In the genomic region with DNA sequence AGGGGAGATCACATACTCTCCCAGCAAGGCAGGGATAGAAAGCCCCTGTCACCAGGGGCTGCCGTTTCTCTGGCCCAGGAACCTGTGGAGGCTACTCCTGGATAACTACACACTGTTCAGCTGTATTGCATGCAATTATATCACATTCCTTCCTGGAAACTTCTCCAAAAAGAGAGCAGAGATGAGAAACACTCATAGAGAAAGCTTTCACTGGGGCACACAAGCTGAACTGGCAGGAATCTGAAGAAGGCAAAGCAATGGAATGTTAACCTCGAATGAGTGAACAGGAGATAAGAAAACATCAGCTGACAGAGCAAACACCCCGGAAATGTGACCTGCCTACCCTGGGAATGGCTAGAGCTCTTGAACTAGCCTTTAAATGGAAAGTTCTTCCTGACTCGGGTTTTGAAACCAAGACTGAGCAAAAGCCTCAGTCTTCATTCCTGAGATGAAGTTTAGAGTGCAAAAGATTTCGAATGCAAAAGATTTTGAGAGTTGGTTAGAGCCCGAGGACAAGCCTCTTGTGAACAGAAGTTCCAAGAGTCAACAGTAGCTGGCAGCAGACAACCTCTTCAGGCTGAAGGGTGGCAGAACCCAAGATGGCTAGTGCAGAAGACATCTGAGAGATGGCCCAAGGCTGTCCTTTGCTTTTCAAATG, we compare ENCODE assay signal across 10 cellular contexts. TPM values are rescaled to one million over a fixed set of nuclear protein-coding genes. Genes with fewer than 3 reads are reported as not detected.
DNase-seq lines count a peak whose midpoint lies in the region; ATAC-seq and TF ChIP-seq lines count a peak whose summit lies in the region.
"Had no signal": no experiment of that assay in that cellular context is flagged by ENCODE, and none has a peak within 500 bp of the region (broad histone marks: within the 10 kb centered on the region; RNA-seq: fewer than 3 reads in every experiment).

No MANE protein-coding gene starts in this region.

- H3K4me1 Mint-ChIP-seq in progenitor cell of endocrine pancreas (ENCODE audit: low read depth) (peaks cover 12% of the 10 kb centered on the region), T-helper 17 cell (no peaks in the 10 kb centered on the region)
- H3K4me1 Mint-ChIP-seq in naive thymus-derived CD8-positive, alpha-beta T cell: no peaks in the 10 kb centered on the region
- H3K4me1 Mint-ChIP-seq: memory B cell had no signal

- H3K27ac Mint-ChIP-seq in progenitor cell of endocrine pancreas: peak overlapping the region; percentile 14
- no peak overlapping the region for H3K27ac Mint-ChIP-seq in T-helper 17 cell
- no peak overlapping the region for H3K27ac Mint-ChIP-seq in naive thymus-derived CD8-positive, alpha-beta T cell
- H3K27ac Mint-ChIP-seq: memory B cell had no signal

- H3K9me3 Mint-ChIP-seq in progenitor cell of endocrine pancreas (ENCODE audit: low read depth): no peaks in the 10 kb centered on the region
- peaks cover 0 to 5% (median 0%) of the 10 kb centered on the region in 9 donors for H3K9me3 Mint-ChIP-seq in naive thymus-derived CD8-positive, alpha-beta T cell

- ATAC-seq in T-helper 17 cell (no peak), GM21447 (IDR thresholded peaks at IDR 0.05; ENCODE audit: unreplicated experiment) (no peak)
- ATAC-seq in naive thymus-derived CD8-positive, alpha-beta T cell: no peak

- H3K27me3 Mint-ChIP-seq in progenitor cell of endocrine pancreas (peaks cover 2% of the 10 kb centered on the region), T-helper 17 cell (no peaks in the 10 kb centered on the region)
- H3K27me3 Mint-ChIP-seq in naive thymus-derived CD8-positive, alpha-beta T cell: peaks cover 0 to 4% (median 0%) of the 10 kb centered on the region in 5 donors
- H3K27me3 Mint-ChIP-seq: memory B cell had no signal

- no peak overlapping the region for H3K4me3 ChIP-seq in NB4 (ENCODE audit: low read depth, low read length)
- H3K4me3 ChIP-seq: Peyer's patch had no signal

- no peak for TF ChIP-seq POLR2A in NB4 (IDR thresholded peaks at IDR 0.05; ENCODE audit: extremely low read depth, insufficient read length)
- TF ChIP-seq POLR2A in erythroblast (IDR thresholded peaks at IDR 0.05; ENCODE audit: low read length): no peak

- H3K9me3 ChIP-seq in T-helper 17 cell (ENCODE audit: control insufficient read depth, low read length, poor library complexity, severe bottlenecking): no peaks in the 10 kb centered on the region

- POLR2A ChIA-PET in naive thymus-derived CD8-positive, alpha-beta T cell (lab: Charles Lee): no interaction called here

- TF ChIP-seq CTCF in GM10266 (IDR thresholded peaks at IDR 0.05; ENCODE audit: control insufficient read depth, insufficient read depth, low read depth, missing control alignments): peak; percentile 23
- peak; percentile 17 for TF ChIP-seq CTCF in NB4 (IDR thresholded peaks at IDR 0.05; ENCODE audit: low read depth, low read length)
- peak; percentile 39 for TF ChIP-seq CTCF in progenitor cell of endocrine pancreas (IDR thresholded peaks at IDR 0.05; ENCODE audit: unreplicated experiment)

- DNase-seq in GM10266 (ENCODE audit: extremely low spot score): peak; percentile 44
- peak; percentile 12 for DNase-seq in NB4 (ENCODE audit: low read depth)
- DNase-seq in erythroblast (lab: John Stamatoyannopoulos, UW): peak; percentile 6 to 24
- no peak for DNase-seq in progenitor cell of endocrine pancreas (ENCODE audit: low spot score, unreplicated experiment)
- no peak for DNase-seq in T-helper 17 cell
- no peak for DNase-seq in naive thymus-derived CD8-positive, alpha-beta T cell
- DNase-seq in activated naive CD4-positive, alpha-beta T cell treated with Interleukin-2 at 50 U/mL for 16 hours: no peak
- DNase-seq: Peyer's patch had no signal

- H3K4me3 Mint-ChIP-seq in progenitor cell of endocrine pancreas (ENCODE audit: low read depth): no peak overlapping the region
- no peak overlapping the region for H3K4me3 Mint-ChIP-seq in T-helper 17 cell
- no peak overlapping the region for H3K4me3 Mint-ChIP-seq in naive thymus-derived CD8-positive, alpha-beta T cell
- H3K4me3 Mint-ChIP-seq: memory B cell had no signal

- H3K36me3 Mint-ChIP-seq in progenitor cell of endocrine pancreas (ENCODE audit: insufficient read depth) (no peaks in the 10 kb centered on the region), T-helper 17 cell (ENCODE audit: low read depth) (no peaks in the 10 kb centered on the region)
- H3K36me3 Mint-ChIP-seq in naive thymus-derived CD8-positive, alpha-beta T cell: peaks cover 0 to 15% (median 0%) of the 10 kb centered on the region in 3 donors

RNA-seq across cellular contexts. Expression of a gene that starts 32.3 kb away (rescaled TPM):
- total RNA-seq in progenitor cell of endocrine pancreas (62.8 and 64.3 TPM in 2 replicates), T-helper 17 cell (not detected)
- total RNA-seq in naive thymus-derived CD8-positive, alpha-beta T cell: not detected
- not detected for polyA plus RNA-seq in naive thymus-derived CD8-positive, alpha-beta T cell

Comparison
In these comparisons a context has a peak if more than half of its experiments do, and no peak if none do; other contexts are left out.
1. DNase-seq: peak in GM10266 (single experiment), NB4 (single experiment) and erythroblast (2 of 2); none in progenitor cell of endocrine pancreas (single experiment), T-helper 17 cell (0 of 3), naive thymus-derived CD8-positive, alpha-beta T cell (0 of 10) and activated naive CD4-positive, alpha-beta T cell treated with Interleukin-2 at 50 U/mL for 16 hours (single experiment).
2. RNA of a gene that starts 32.3 kb away (total RNA-seq): 62.8 to 64.3 TPM in progenitor cell of endocrine pancreas; not detected in T-helper 17 cell and not detected in naive thymus-derived CD8-positive, alpha-beta T cell; every median in the first group is over 10 times any median in the second.
3. Peak in every context shown above with its lines, with median percentiles within 50 percentile points of each other: CTCF ChIP-seq.